Comparison of ENCODE assay signal across 8 cellular contexts in genomic region chr12:27333311-27334009, GRCh38. TPM values are rescaled to one million over a fixed set of nuclear protein-coding genes. Genes with fewer than 3 reads are reported as not detected.
DNase-seq lines count a peak whose midpoint lies in the region; ATAC-seq and TF ChIP-seq lines count a peak whose summit lies in the region.

No MANE protein-coding gene starts in this region.

- H3K4me1 ChIP-seq in ACC112 (ENCODE audit: control insufficient read depth, insufficient read depth, low read length, unreplicated experiment) (peaks cover 45% of the 10 kb centered on the region), NT2/D1 (ENCODE audit: insufficient read depth, insufficient read length) (no peaks in the 10 kb centered on the region), parathyroid adenoma (no peaks in the 10 kb centered on the region)

- H3K4me3 Mint-ChIP-seq in activated T-helper 2 cell treated with anti-CD3 and anti-CD28 coated beads, Interferon-gamma antibody, Interleukin-2, Interleukin-4, amounts not matched to agents 10 μg/mL and 5 μg/mL and 100 μg/mL, durations not matched to agents 14 hours and 24 hours and 36 hours (ENCODE audit: low read depth) = peak overlapping the region; percentile 98

- peaks cover 4% of the 10 kb centered on the region for H3K36me3 Mint-ChIP-seq in activated T-helper 2 cell treated with anti-CD3 and anti-CD28 coated beads, Interferon-gamma antibody, Interleukin-2, Interleukin-4, amounts not matched to agents 10 μg/mL and 5 μg/mL and 100 μg/mL, durations not matched to agents 14 hours and 24 hours and 36 hours (ENCODE audit: low read depth)

- no peak for DNase-seq in NT2/D1 (ENCODE audit: low read depth, low spot score)
- peak; percentile 42 for DNase-seq in activated T-helper 2 cell treated with anti-CD3 and anti-CD28 coated beads, Interferon-gamma antibody, Interleukin-2, Interleukin-4, amounts not matched to agents 10 μg/mL and 5 μg/mL and 100 μg/mL, durations not matched to agents 14 hours and 24 hours and 36 hours (ENCODE audit: low spot score)
- peak; percentile 35 for DNase-seq in glomerular visceral epithelial cell (ENCODE audit: extremely low spot score)
- DNase-seq in putamen (ENCODE audit: low spot score) = no peak

- H3K4me1 Mint-ChIP-seq in activated T-helper 2 cell treated with anti-CD3 and anti-CD28 coated beads, Interferon-gamma antibody, Interleukin-2, Interleukin-4, amounts not matched to agents 10 μg/mL and 5 μg/mL and 100 μg/mL, durations not matched to agents 14 hours and 24 hours and 36 hours (ENCODE audit: low read depth) = peaks cover 51% of the 10 kb centered on the region

- H3K27ac ChIP-seq in ACC112 (ENCODE audit: low read depth, low read length) = no peak overlapping the region
- H3K27ac ChIP-seq in parathyroid adenoma = no peak overlapping the region

- H3K9ac ChIP-seq in NT2/D1 (ENCODE audit: insufficient read length, low read depth) = peak overlapping the region; percentile 80
- H3K9ac ChIP-seq in parathyroid adenoma = no peak overlapping the region

- no peaks in the 10 kb centered on the region for H3K27me3 Mint-ChIP-seq in activated T-helper 2 cell treated with anti-CD3 and anti-CD28 coated beads, Interferon-gamma antibody, Interleukin-2, Interleukin-4, amounts not matched to agents 10 μg/mL and 5 μg/mL and 100 μg/mL, durations not matched to agents 14 hours and 24 hours and 36 hours (ENCODE audit: low read depth)

- H3K27ac Mint-ChIP-seq in activated T-helper 2 cell treated with anti-CD3 and anti-CD28 coated beads, Interferon-gamma antibody, Interleukin-2, Interleukin-4, amounts not matched to agents 10 μg/mL and 5 μg/mL and 100 μg/mL, durations not matched to agents 14 hours and 24 hours and 36 hours = peak overlapping the region; percentile 92

- intact Hi-C loops in activated T-helper 2 cell treated with anti-CD3 and anti-CD28 coated beads, Interferon-gamma antibody, Interleukin-2, Interleukin-4, amounts not matched to agents 10 μg/mL and 5 μg/mL and 100 μg/mL, durations not matched to agents 14 hours and 24 hours and 36 hours (cut with micrococcal nuclease) = loop anchor here (2.0 to 10.0 kb wide), 6 partner anchors 49 to 586 kb away; partner anchors contain the start of genes ITPR2 and STK38L

- H3K4me3 ChIP-seq in ACC112 (ENCODE audit: low read depth, low read length) (peak overlapping the region; percentile 89), NT2/D1 (ENCODE audit: insufficient read length, low read depth) (peak overlapping the region; percentile 72), parathyroid adenoma (ENCODE audit: low read depth, low read length) (peak overlapping the region; percentile 51)

- no peak for TF ChIP-seq CTCF in parathyroid adenoma (IDR thresholded peaks at IDR 0.05)

- H3K9me3 ChIP-seq in NT2/D1 (ENCODE audit: insufficient read depth, low read length) = no peaks in the 10 kb centered on the region
- no peaks in the 10 kb centered on the region for H3K9me3 ChIP-seq in parathyroid adenoma (ENCODE audit: control insufficient read depth, low read length)

- peak overlapping the region; percentile 84 for H3K4me2 ChIP-seq in parathyroid adenoma (ENCODE audit: low read length)

- ATAC-seq in GM18858 (IDR thresholded peaks at IDR 0.05; ENCODE audit: unreplicated experiment) (peak; percentile 11), HG03108 (IDR thresholded peaks at IDR 0.05; ENCODE audit: unreplicated experiment) (peak; percentile 8)

- H3K9me3 Mint-ChIP-seq in activated T-helper 2 cell treated with anti-CD3 and anti-CD28 coated beads, Interferon-gamma antibody, Interleukin-2, Interleukin-4, amounts not matched to agents 10 μg/mL and 5 μg/mL and 100 μg/mL, durations not matched to agents 14 hours and 24 hours and 36 hours = no peaks in the 10 kb centered on the region

- H3K36me3 ChIP-seq in ACC112 (ENCODE audit: insufficient read depth, low read length) (no peaks in the 10 kb centered on the region), NT2/D1 (ENCODE audit: insufficient read depth, insufficient read length, low read length) (no peaks in the 10 kb centered on the region), parathyroid adenoma (ENCODE audit: control insufficient read depth, insufficient read depth, low read length) (no peaks in the 10 kb centered on the region)

- peaks cover 37% of the 10 kb centered on the region for H3K79me2 ChIP-seq in ACC112 (ENCODE audit: control insufficient read depth, insufficient read depth, low read length, unreplicated experiment)
- H3K79me2 ChIP-seq in parathyroid adenoma = no peaks in the 10 kb centered on the region

- H3K27me3 ChIP-seq in ACC112 (ENCODE audit: insufficient read depth, low read length) (no peaks in the 10 kb centered on the region), NT2/D1 (ENCODE audit: insufficient read depth, insufficient read length) (peaks cover 57% of the 10 kb centered on the region), parathyroid adenoma (ENCODE audit: control insufficient read depth, insufficient read depth, low read length) (no peaks in the 10 kb centered on the region)

- H2AFZ ChIP-seq in ACC112 (ENCODE audit: low read length, unreplicated experiment) (peak overlapping the region; percentile 78), parathyroid adenoma (peak overlapping the region; percentile 89)

RNA-seq across cellular contexts. Expression of gene BMAL2, which starts 0.8 kb away (rescaled TPM):
- 58.9 and 59.6 TPM in 2 replicates for total RNA-seq in activated T-helper 2 cell treated with anti-CD3 and anti-CD28 coated beads, Interferon-gamma antibody, Interleukin-2, Interleukin-4, amounts not matched to agents 10 μg/mL and 5 μg/mL and 100 μg/mL, durations not matched to agents 14 hours and 24 hours and 36 hours

Comparison
In these comparisons a context has a peak if more than half of its experiments do, and no peak if none do; other contexts are left out.
1. DNase-seq: peak in activated T-helper 2 cell treated with anti-CD3 and anti-CD28 coated beads, Interferon-gamma antibody, Interleukin-2, Interleukin-4, amounts not matched to agents 10 μg/mL and 5 μg/mL and 100 μg/mL, durations not matched to agents 14 hours and 24 hours and 36 hours (single experiment) and glomerular visceral epithelial cell (single experiment); none in NT2/D1 (single experiment) and putamen (single experiment).
2. Peak in every context shown above with its lines, with median percentiles within 50 percentile points of each other: H3K4me3 ChIP-seq.